Comparison of ENCODE assay signal across 12 cellular contexts in the genomic region with DNA sequence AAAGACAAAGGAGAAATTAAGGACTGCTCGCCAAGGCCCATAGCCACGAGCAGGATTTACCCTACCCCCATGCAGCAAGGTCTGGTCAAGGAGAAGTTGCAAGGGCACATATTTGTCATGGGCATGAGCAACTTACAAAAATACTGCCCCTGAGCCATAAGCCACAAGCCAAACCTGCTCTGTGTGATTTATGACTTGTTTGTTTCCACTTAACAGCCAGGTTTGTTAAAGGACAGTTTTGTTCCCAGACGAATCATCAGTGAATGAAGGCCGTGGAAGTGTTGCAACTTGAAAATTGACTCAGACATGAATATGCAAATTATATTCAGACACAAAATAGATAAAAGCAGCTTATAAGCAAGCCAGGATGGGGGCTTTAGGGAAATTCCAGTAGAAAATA. TPM values are rescaled to one million over a fixed set of nuclear protein-coding genes. Genes with fewer than 3 reads are reported as not detected.
DNase-seq lines count a peak whose midpoint lies in the region; ATAC-seq lines count a peak whose summit lies in the region.
"Had no signal": no experiment of that assay in that cellular context is flagged by ENCODE, and none has a peak within 500 bp of the region (broad histone marks: within the 10 kb centered on the region; RNA-seq: fewer than 3 reads in every experiment).

No MANE protein-coding gene starts in this region.

- DNase-seq in A172 (ENCODE audit: low spot score) (peak; percentile 97), ELR (ENCODE audit: low read depth) (peak; percentile 94), NCI-H748 (lab: John Stamatoyannopoulos, UW; ENCODE audit: unreplicated experiment) (peak; percentile 58), fibroblast of peridontal ligament (ENCODE audit: extremely low read depth) (peak; percentile 52), 8988T (no peak), sciatic nerve (ENCODE audit: low spot score) (no peak)
- DNase-seq: activated CD8-positive, alpha-beta memory T cell treated with anti-CD3 and anti-CD28 coated beads, Interleukin-2, amount 50 U/mL, for 48 hours; CD4-positive, CD25-positive, alpha-beta regulatory T cell; NCI-H2107; stimulated activated CD4-positive, alpha-beta T cell treated with anti-CD3 and anti-CD28 coated beads, Interleukin-4, amount 100 ng/mL, for 4 hours had no signal

- ATAC-seq in HG02759 (IDR thresholded peaks at IDR 0.05; ENCODE audit: unreplicated experiment) = no peak
- ATAC-seq in GM21447 (IDR thresholded peaks at IDR 0.05; ENCODE audit: unreplicated experiment) = no peak
- ATAC-seq in sciatic nerve = no peak

- intact Hi-C loops in sciatic nerve (cut with DNase I) = no loop called here

RNA-seq across cellular contexts. Expression of gene EVA1A, which starts 31.3 kb away (rescaled TPM):
- total RNA-seq in A172 (2014; rRNA removed; shearing (Covaris generic)) = 24.6 and 38.3 TPM in 2 replicates
- 4.8 TPM for total RNA-seq in sciatic nerve
- total RNA-seq: CD4-positive, CD25-positive, alpha-beta regulatory T cell had no signal

RNA-seq across cellular contexts. Expression of gene MRPL19, which starts 54.6 kb away (rescaled TPM):
- total RNA-seq in A172 (2014; rRNA removed; shearing (Covaris generic)) = 127 and 156 TPM in 2 replicates
- 48.3 TPM for total RNA-seq in sciatic nerve

Comparison
In these comparisons a context has a peak if more than half of its experiments do, and no peak if none do; other contexts are left out.
1. DNase-seq: peak in A172 (single experiment), ELR (single experiment), NCI-H748 (single experiment) and fibroblast of peridontal ligament (single experiment); none in 8988T (single experiment) and sciatic nerve (single experiment).